In genomic region chr1:160774886-160775719, GRCh38 we compare ENCODE assay signal across 1 cellular context.
A peak's percentile ranks its signal among the peaks of the same experiment; 100 is the strongest.
TF ChIP-seq lines count a peak whose summit lies in the region.

No MANE protein-coding gene starts in this region.

TF ChIP-seq in GM12878, 131 proteins besides CTCF, POLR2A, EP300 and RAD21:
- TF ChIP-seq ZBTB40 (IDR thresholded peaks at IDR 0.05; ENCODE audit: borderline replicate concordance): no peak
- TF ChIP-seq IKZF1 (conservative IDR thresholded peaks at IDR 0.05): 0 out of 2 replicates have a peak, but pooled peaks have one; percentile 16
